In genomic region chr7:8094164-8095140, GRCh38 we compare ENCODE assay signal across 28 cellular contexts.
"Had no signal": no experiment of that assay in that cellular context is flagged by ENCODE, and none has a peak within 500 bp of the region (broad histone marks: within the 10 kb centered on the region; RNA-seq: fewer than 3 reads in every experiment).

No MANE protein-coding gene starts in this region.

- H3K36me3 ChIP-seq: adrenal gland, MG63, SJCRH30 had no signal

- H3K27me3 ChIP-seq: adrenal gland, MG63, SJCRH30 had no signal

- H3K4me1 ChIP-seq: adrenal gland, SJCRH30 had no signal

- H3K4me1 Mint-ChIP-seq: brain had no signal

- H3K27me3 Mint-ChIP-seq: activated CD4-positive, alpha-beta memory T cell treated with anti-CD3 and anti-CD28 coated beads for 36 hours; brain had no signal

- H3K4me3 ChIP-seq: adrenal gland, MG63, SJCRH30, SK-N-MC had no signal

- H3K9me3 ChIP-seq: adrenal gland, MG63, SJCRH30 had no signal

- ATAC-seq: activated naive CD4-positive, alpha-beta T cell treated with anti-CD3 and anti-CD28 coated beads, Interleukin-2, amount 50 U/mL, for 72 hours; activated T-cell treated with anti-CD3 and anti-CD28 coated beads, Interleukin-2, amount 50 U/mL, for 4 hours; Panc1 had no signal

- H3K4me3 Mint-ChIP-seq: activated CD4-positive, alpha-beta memory T cell treated with anti-CD3 and anti-CD28 coated beads for 36 hours; activated naive CD4-positive, alpha-beta T cell treated with anti-CD3 and anti-CD28 coated beads for 36 hours; activated T-cell treated with anti-CD3 and anti-CD28 coated beads, Interleukin-2, amount 50 U/mL, for 4 hours; activated T-helper 1 cell treated with anti-CD3 and anti-CD28 coated beads, Interleukin-12 subunit alpha, Interleukin-12 subunit beta, Interleukin-2, Interleukin-4 antibody, amounts not matched to agents 30 ng/mL and 10 ng/mL and 1 ng/mL, durations not matched to agents 14 hours and 24 hours and 36 hours; brain had no signal

- H3K27ac Mint-ChIP-seq: activated CD4-positive, alpha-beta memory T cell treated with anti-CD3 and anti-CD28 coated beads for 36 hours; activated naive CD4-positive, alpha-beta T cell treated with anti-CD3 and anti-CD28 coated beads for 36 hours; activated naive CD4-positive, alpha-beta T cell treated with anti-CD3 and anti-CD28 coated beads, Interleukin-2, amount 50 U/mL, for 72 hours; activated T-helper 1 cell treated with anti-CD3 and anti-CD28 coated beads, Interleukin-12 subunit alpha, Interleukin-12 subunit beta, Interleukin-2, Interleukin-4 antibody, amounts not matched to agents 30 ng/mL and 10 ng/mL and 1 ng/mL, durations not matched to agents 14 hours and 24 hours and 36 hours; brain had no signal

- DNase-seq: activated CD4-positive, alpha-beta memory T cell treated with anti-CD3 and anti-CD28 coated beads for 36 hours; activated CD4-positive, alpha-beta T cell treated with anti-CD3 and anti-CD28 coated beads, Interleukin-2, amount 50 U/mL, for 1 hour; activated CD8-positive, alpha-beta memory T cell treated with anti-CD3 and anti-CD28 coated beads, Interleukin-2, amount 50 U/mL, for 4 hours; activated gamma-delta T cell treated with Interleukin-2 at 50 U/mL for 16 hours; activated naive CD4-positive, alpha-beta T cell treated with anti-CD3 and anti-CD28 coated beads for 36 hours; activated T-cell treated with anti-CD3 and anti-CD28 coated beads for 4 hours; activated T-cell treated with anti-CD3 and anti-CD28 coated beads, Interleukin-2, amount 50 U/mL, for 4 hours; adrenal gland; central memory CD4-positive, alpha-beta T cell; Karpas-422; KBM-7; MG63; NCI-H1048; NCI-H1105 treated with DMSO at 0.1 percent for 48 hours; NCI-H1436; NCI-H1694; NCI-H1930; NCI-H2081 treated with DMSO at 0.1 percent for 48 hours; NCI-H345; NCI-H524 treated with DMSO at 0.1 percent for 48 hours; SHP77; SJCRH30; T1000 had no signal

- H3K27ac ChIP-seq: adrenal gland, SJCRH30, SK-N-MC had no signal
